Comparison of ENCODE assay signal across 9 cellular contexts in the genomic region with DNA sequence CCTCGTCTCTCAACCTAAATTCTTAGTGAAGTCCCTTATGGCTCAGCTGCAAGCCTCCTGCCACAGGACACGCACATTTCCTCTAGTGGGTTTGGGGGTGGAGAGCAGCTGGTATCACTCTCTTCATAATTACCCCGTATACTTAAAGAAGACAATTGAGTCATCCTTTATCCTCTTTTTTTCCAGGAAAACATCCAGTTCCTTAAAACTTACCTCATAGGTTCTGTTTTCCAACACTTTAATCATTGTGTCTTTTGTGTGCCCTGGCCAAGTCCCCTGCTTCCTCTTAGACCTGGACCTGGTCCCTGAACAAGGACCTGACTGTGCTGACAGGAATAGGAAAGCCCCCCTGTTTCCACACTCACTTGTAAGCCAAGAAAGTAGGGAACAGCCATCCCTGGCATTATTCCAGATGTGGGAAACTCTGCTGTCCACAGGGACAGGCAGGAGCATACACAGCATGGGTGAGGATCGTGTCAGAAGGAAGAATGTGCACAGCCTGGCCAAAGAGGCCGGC. TPM values are rescaled to one million over a fixed set of nuclear protein-coding genes. Genes with fewer than 3 reads are reported as not detected.
DNase-seq lines count a peak whose midpoint lies in the region; ATAC-seq and TF ChIP-seq lines count a peak whose summit lies in the region.
"Had no signal": no experiment of that assay in that cellular context is flagged by ENCODE, and none has a peak within 500 bp of the region (broad histone marks: within the 10 kb centered on the region; RNA-seq: fewer than 3 reads in every experiment).

No MANE protein-coding gene starts in this region.

- H3K4me3 ChIP-seq in fibroblast of the aortic adventitia (ENCODE audit: low read depth, low read length) (no peak overlapping the region), skeletal muscle cell (ENCODE audit: low read depth, low read length) (no peak overlapping the region), vagina (no peak overlapping the region)

- peaks cover 6% of the 10 kb centered on the region for H3K4me1 ChIP-seq in vagina

- no peaks in the 10 kb centered on the region for H3K27me3 ChIP-seq in vagina

- DNase-seq in T-helper 17 cell: no peak
- peak; percentile 85 for DNase-seq in fibroblast of the aortic adventitia (ENCODE audit: low read depth)
- peak; percentile 40 for DNase-seq in skeletal muscle cell (ENCODE audit: low read depth)
- DNase-seq in vagina (ENCODE audit: extremely low spot score in 2 of 2): no peak
- DNase-seq in nephron progenitor cell: no peak

- TF ChIP-seq POLR2A in vagina (IDR thresholded peaks at IDR 0.05): no peak

- intact Hi-C loops in vagina (cut with DNase I): no loop called here

- no peak overlapping the region for H3K4me3 Mint-ChIP-seq in T-helper 17 cell
- no peak overlapping the region for H3K4me3 Mint-ChIP-seq in nephron progenitor cell

- TF ChIP-seq CTCF in fibroblast of the aortic adventitia (IDR thresholded peaks at IDR 0.05; ENCODE audit: insufficient read depth, low read length) (no peak), vagina (IDR thresholded peaks at IDR 0.05) (no peak), nephron progenitor cell (IDR thresholded peaks at IDR 0.05) (no peak)

- H3K9me3 ChIP-seq in T-helper 17 cell (ENCODE audit: control insufficient read depth, low read length, poor library complexity, severe bottlenecking): no peaks in the 10 kb centered on the region
- no peaks in the 10 kb centered on the region for H3K9me3 ChIP-seq in vagina

- H3K36me3 ChIP-seq in vagina: no peaks in the 10 kb centered on the region

- peaks cover 2% of the 10 kb centered on the region for H3K36me3 Mint-ChIP-seq in T-helper 17 cell (ENCODE audit: low read depth)
- H3K36me3 Mint-ChIP-seq in nephron progenitor cell (ENCODE audit: low read depth): peaks cover 16% of the 10 kb centered on the region

- no peaks in the 10 kb centered on the region for H3K9me3 Mint-ChIP-seq in nephron progenitor cell

- ATAC-seq in GM18868 (IDR thresholded peaks at IDR 0.05; ENCODE audit: unreplicated experiment) (peak; percentile 33), T-helper 17 cell (peak; percentile 54), HG03378 (IDR thresholded peaks at IDR 0.05; ENCODE audit: unreplicated experiment) (no peak), HG03097 (IDR thresholded peaks at IDR 0.05; ENCODE audit: low FRiP score, unreplicated experiment) (no peak)

- H3K27me3 Mint-ChIP-seq in T-helper 17 cell (no peaks in the 10 kb centered on the region), nephron progenitor cell (ENCODE audit: low read depth, poor library complexity) (peaks cover 6% of the 10 kb centered on the region)

- peak overlapping the region; percentile 69 for H3K27ac Mint-ChIP-seq in T-helper 17 cell
- H3K27ac Mint-ChIP-seq in nephron progenitor cell: no peak overlapping the region

- H3K4me1 Mint-ChIP-seq in T-helper 17 cell (peaks cover 27% of the 10 kb centered on the region), nephron progenitor cell (no peaks in the 10 kb centered on the region)

- no peak overlapping the region for H3K27ac ChIP-seq in vagina

RNA-seq across cellular contexts. Expression of a gene that starts 42.3 kb away (rescaled TPM):
- total RNA-seq in T-helper 17 cell: under 1 TPM; 0.23 to 0.52 TPM
- total RNA-seq in fibroblast of the aortic adventitia (ENCODE audit: low replicate concordance): 75.3 and 103 TPM in 2 replicates
- 43.7 TPM for total RNA-seq in vagina
- total RNA-seq: OCI-LY7 had no signal

RNA-seq across cellular contexts. Expression of a gene that starts 52.1 kb away (rescaled TPM):
- total RNA-seq in T-helper 17 cell: 100 to 1,000 TPM; 117 to 128 TPM
- 0.54 and 0.98 TPM in 2 replicates for total RNA-seq in fibroblast of the aortic adventitia (ENCODE audit: low replicate concordance)
- 9.1 TPM for total RNA-seq in vagina
- total RNA-seq: OCI-LY7 had no signal

Comparison
In these comparisons a context has a peak if more than half of its experiments do, and no peak if none do; other contexts are left out.
1. ATAC-seq: peak in GM18868 (single experiment) and T-helper 17 cell (single experiment); none in HG03378 (single experiment) and HG03097 (single experiment).
2. DNase-seq: peak in fibroblast of the aortic adventitia (single experiment) and skeletal muscle cell (single experiment); none in T-helper 17 cell (0 of 3), vagina (0 of 2) and nephron progenitor cell (single experiment).
3. RNA of a gene that starts 42.3 kb away (total RNA-seq): 75.3 to 103 TPM in fibroblast of the aortic adventitia and 43.7 TPM in vagina (single experiment); 0.23 to 0.52 TPM in T-helper 17 cell; every median in the first group is over 10 times any median in the second.
4. RNA of a gene that starts 52.1 kb away (total RNA-seq): 117 to 128 TPM in T-helper 17 cell; 9.1 TPM in vagina (single experiment) and 0.54 to 0.98 TPM in fibroblast of the aortic adventitia; every median in the first group is over 10 times any median in the second.